12 cellular contexts compared by ENCODE assay signal in genomic region chr12:68812553-68813241, GRCh38. TPM values are rescaled to one million over a fixed set of nuclear protein-coding genes. Genes with fewer than 3 reads are reported as not detected.
DNase-seq lines count a peak whose midpoint lies in the region; ATAC-seq, FAIRE-seq and TF ChIP-seq lines count a peak whose summit lies in the region.
"Had no signal": no experiment of that assay in that cellular context is flagged by ENCODE, and none has a peak within 500 bp of the region (broad histone marks: within the 10 kb centered on the region; RNA-seq: fewer than 3 reads in every experiment).

No MANE protein-coding gene starts in this region.

- H3K9me1 ChIP-seq in endothelial cell of umbilical vein (replicated peaks; ENCODE audit: control insufficient read depth, extremely low read depth, insufficient read depth, low read length) = no peaks in the 10 kb centered on the region

- H2AFZ ChIP-seq in SK-N-SH (ENCODE audit: low read depth) (no peak overlapping the region), endothelial cell of umbilical vein (ENCODE audit: low read depth, low read length) (no peak overlapping the region)

- H3K4me2 ChIP-seq in SK-N-SH = peak overlapping the region; percentile 76
- peak overlapping the region; percentile 86 for H3K4me2 ChIP-seq in endothelial cell of umbilical vein (ENCODE audit: insufficient read depth, low read length)

- POLR2A ChIA-PET in SK-N-SH (lab: Yijun Ruan, JAX) (no interaction called here), endothelial cell of umbilical vein (lab: Charles Lee) (interaction anchor here (1.0 to 1.5 kb wide), 3 partner anchors 9 to 66 kb away, joined by 4 to 5 read pairs (median 4); no protein-coding TSS in a partner anchor)

- BruUV-seq in endothelial cell of umbilical vein (replicated peaks; lab: Mats Ljungman, UMichigan) = no TSS peak

- CTCF ChIA-PET in SK-N-SH (lab: Yijun Ruan, JAX) = interaction anchor here (1.5 to 4.0 kb wide), 2 partner anchors 18 to 24 kb away, joined by 5 to 31 read pairs; no protein-coding TSS in a partner anchor
- CTCF ChIA-PET in endothelial cell of umbilical vein (lab: Charles Lee) = interaction anchor here (1.2 to 2.6 kb wide), 2 partner anchors 17 kb away, joined by 3 to 11 read pairs; no protein-coding TSS in a partner anchor

- TF ChIP-seq CTCF in SK-N-SH (IDR thresholded peaks at IDR 0.05) (no peak), NB4 (IDR thresholded peaks at IDR 0.05; ENCODE audit: low read depth, low read length) (no peak), endothelial cell of umbilical vein (IDR thresholded peaks at IDR 0.05; ENCODE audit: extremely low read depth in 1 of 2, insufficient read depth in 1 of 2, low read depth in 1 of 2, low read length in 2 of 2) (no peak), psoas muscle (IDR thresholded peaks at IDR 0.05) (no peak)

- H3K4me3 ChIP-seq in SK-N-SH (ENCODE audit: low read depth in 2 of 2, low read length in 1 of 2) = peak overlapping the region; percentile 29 to 43; a peak in 3 of 4 replicates
- H3K4me3 ChIP-seq in NB4 (ENCODE audit: low read depth, low read length) = peak overlapping the region; percentile 17
- peak overlapping the region in 2 of 3 experiments; percentile 7 to 84 for H3K4me3 ChIP-seq in endothelial cell of umbilical vein (replicated peaks in 1 of 3; ENCODE audit: insufficient read depth in 1 of 3, low read depth in 1 of 3, low read length in 3 of 3)
- H3K4me3 ChIP-seq in psoas muscle = peak overlapping the region; percentile 93

- H3K4me1 ChIP-seq in SK-N-SH (ENCODE audit: control insufficient read depth in 1 of 2, insufficient read depth in 2 of 2, low read depth in 1 of 2, low read length in 1 of 2) (peaks cover 2 to 7% of the 10 kb centered on the region in 2 experiments; a peak in 3 of 4 replicates), endothelial cell of umbilical vein (ENCODE audit: control insufficient read depth, extremely low read depth, insufficient read depth, low read length) (peaks cover 5% of the 10 kb centered on the region), psoas muscle (peaks cover 37% of the 10 kb centered on the region)

- H3K27ac ChIP-seq in SK-N-SH (ENCODE audit: low read depth in 2 of 2, low read length in 1 of 2) (no peak overlapping the region), endothelial cell of umbilical vein (ENCODE audit: insufficient read depth, low read depth, low read length) (no peak overlapping the region), psoas muscle (peak overlapping the region; percentile 8)
- H3K27ac ChIP-seq: 22Rv1 had no signal

- no peak overlapping the region for H3K9ac ChIP-seq in SK-N-SH
- H3K9ac ChIP-seq in endothelial cell of umbilical vein (replicated peaks; ENCODE audit: extremely low read depth, insufficient read depth, low read length) = peak overlapping the region; percentile 13

- FAIRE-seq in endothelial cell of umbilical vein (lab: Jason Lieb, UNC) = no peak
- FAIRE-seq: bronchial epithelial cell had no signal

- WGBS in SK-N-SH (ENCODE audit: low lambda C conversion rate) = 67% methylated on average over 1 of the region's 1 CpG
- 42 to 62% (median 46%) methylated on average over 1 of the region's 1 CpG for WGBS in psoas muscle, 3 donors

- no peaks in the 10 kb centered on the region; the same call in 1 of the 2 replicates for H3K9me3 ChIP-seq in SK-N-SH
- no peaks in the 10 kb centered on the region for H3K9me3 ChIP-seq in endothelial cell of umbilical vein (replicated peaks; ENCODE audit: control insufficient read depth, insufficient read depth, low read length)
- H3K9me3 ChIP-seq in psoas muscle = no peaks in the 10 kb centered on the region
- H3K9me3 ChIP-seq: upper lobe of left lung had no signal

- DNase-seq in SK-N-SH (no peak), NB4 (ENCODE audit: low read depth) (no peak), endothelial cell of umbilical vein (ENCODE audit: low read depth, low spot score) (no peak), psoas muscle (no peak), NCI-H1436 treated with DMSO at 0.1 percent for 48 hours (lab: John Stamatoyannopoulos, UW) (no peak), GF-D8 (lab: John Stamatoyannopoulos, UW) (no peak)
- DNase-seq: stimulated activated CD4-positive, alpha-beta T cell treated with anti-CD3 and anti-CD28 coated beads, Interleukin-2, amount 100 ng/mL, for 48 hours; upper lobe of left lung had no signal

- no peak for TF ChIP-seq RAD21 in SK-N-SH (IDR thresholded peaks at IDR 0.05; ENCODE audit: low read length)

- no peaks in the 10 kb centered on the region for H3K9me2 ChIP-seq in SK-N-SH

- peaks cover 57 to 83% of the 10 kb centered on the region in 2 experiments for H3K36me3 ChIP-seq in SK-N-SH (replicated peaks in 1 of 2; ENCODE audit: control insufficient read depth in 1 of 2, insufficient read depth in 2 of 2, low read length in 1 of 2)
- peaks cover 2 to 36% of the 10 kb centered on the region in 2 experiments for H3K36me3 ChIP-seq in endothelial cell of umbilical vein (ENCODE audit: control insufficient read depth in 2 of 2, extremely low read depth in 1 of 2, insufficient read depth in 2 of 2, low read length in 2 of 2)
- H3K36me3 ChIP-seq in psoas muscle (ENCODE audit: insufficient read depth in 1 of 2, low read depth in 1 of 2) = peaks cover 0 to 88% of the 10 kb centered on the region in 2 donors

- H3F3A ChIP-seq in SK-N-SH (replicated peaks; ENCODE audit: insufficient read depth) = peaks cover 57% of the 10 kb centered on the region

- H3K79me2 ChIP-seq in SK-N-SH (ENCODE audit: insufficient read depth) = peaks cover 95% of the 10 kb centered on the region
- peaks cover 86% of the 10 kb centered on the region for H3K79me2 ChIP-seq in endothelial cell of umbilical vein (ENCODE audit: control insufficient read depth, insufficient read depth, low read length)

- H3K27me3 ChIP-seq in SK-N-SH (ENCODE audit: insufficient read depth) (no peaks in the 10 kb centered on the region), endothelial cell of umbilical vein (ENCODE audit: control insufficient read depth in 2 of 2, insufficient read depth in 2 of 2, low read length in 2 of 2) (no peaks in the 10 kb centered on the region), psoas muscle (ENCODE audit: insufficient read depth in 3 of 3, low read length in 2 of 3) (no peaks in the 10 kb centered on the region)
- H3K27me3 ChIP-seq: upper lobe of left lung had no signal

- H4K20me1 ChIP-seq in SK-N-SH (ENCODE audit: insufficient read depth) (peaks cover 82% of the 10 kb centered on the region), endothelial cell of umbilical vein (replicated peaks; ENCODE audit: control insufficient read depth, extremely low read depth, insufficient read depth, low read length) (peaks cover 30% of the 10 kb centered on the region)

- TF ChIP-seq POLR2A in NB4 (IDR thresholded peaks at IDR 0.05; ENCODE audit: extremely low read depth, insufficient read length) = no peak
- no peak for TF ChIP-seq POLR2A in endothelial cell of umbilical vein (IDR thresholded peaks at IDR 0.05; ENCODE audit: low read depth, low read length)

- no peak for TF ChIP-seq EP300 in SK-N-SH (IDR thresholded peaks at IDR 0.05; ENCODE audit: borderline replicate concordance in 1 of 2, low read depth in 1 of 2, low read length in 1 of 2)

- ATAC-seq in SK-N-SH treated with all-trans-retinoic acid at 6 μM for 48 hours (no peak), psoas muscle (no peak), HG03196 (IDR thresholded peaks at IDR 0.05; ENCODE audit: unreplicated experiment) (no peak)

- intact Hi-C loops in endothelial cell of umbilical vein (cut with micrococcal nuclease) = no loop called here
- intact Hi-C loops in psoas muscle (cut with DNase I) = no loop called here

- dilution Hi-C loops in endothelial cell of umbilical vein (cut with MboI; ENCODE audit: extremely low pct_ligation_motif_present, low sequenced_read_pairs) = no loop called here

TF ChIP-seq in SK-N-SH, 30 proteins besides CTCF, POLR2A, EP300 and RAD21:
- TF ChIP-seq RCOR1 (IDR thresholded peaks at IDR 0.05; ENCODE audit: low read length) (no peak), ELF1 (IDR thresholded peaks at IDR 0.05) (no peak), SMC3 (IDR thresholded peaks at IDR 0.05; ENCODE audit: low read depth, low read length) (no peak), FOXJ3 (CRISPR knock-in tag; IDR thresholded peaks at IDR 0.05) (no peak), POLR2AphosphoS5 (IDR thresholded peaks at IDR 0.05; ENCODE audit: low read depth, low read length) (no peak)

TF ChIP-seq in SK-N-SH treated with all-trans-retinoic acid at 6 μM for 48 hours, 23 proteins besides CTCF, POLR2A, EP300 and RAD21 (continues in another document):
- TF ChIP-seq TCF4 (CRISPR knock-in tag; IDR thresholded peaks at IDR 0.05; ENCODE audit: borderline replicate concordance) (no peak), GLIS3 (CRISPR knock-in tag; IDR thresholded peaks at IDR 0.05) (no peak), ZFP3 (CRISPR knock-in tag; IDR thresholded peaks at IDR 0.05) (no peak), ZNF565 (CRISPR knock-in tag; conservative IDR thresholded peaks at IDR 0.05; ENCODE audit: low read depth) (no peak), ESRRG (CRISPR knock-in tag; IDR thresholded peaks at IDR 0.05) (no peak), SNAI2 (CRISPR knock-in tag; IDR thresholded peaks at IDR 0.05) (no peak), ZNF8 (CRISPR knock-in tag; IDR thresholded peaks at IDR 0.05) (no peak)

TF ChIP-seq in endothelial cell of umbilical vein, 7 proteins besides CTCF, POLR2A, EP300 and RAD21 (continues in another document):
- no peak for TF ChIP-seq MAX (IDR thresholded peaks at IDR 0.05; ENCODE audit: insufficient read depth, insufficient read length)
- no peak for TF ChIP-seq FOS (IDR thresholded peaks at IDR 0.05; ENCODE audit: borderline replicate concordance, insufficient read depth, low read length)
- TF ChIP-seq MYC (IDR thresholded peaks at IDR 0.05; ENCODE audit: low read depth, low read length) = no peak
- TF ChIP-seq POLR2AphosphoS5 (IDR thresholded peaks at IDR 0.05; ENCODE audit: insufficient read depth, low read depth, low read length) = no peak
- no peak for TF ChIP-seq JUN (IDR thresholded peaks at IDR 0.05; ENCODE audit: borderline replicate concordance, insufficient read depth, insufficient read length, low read depth)

RNA-seq across cellular contexts. Expression of gene MDM2, which starts 4.7 kb away (rescaled TPM):
- polyA plus RNA-seq in SK-N-SH (2012; rRNA removed) (16.9 and 21.5 TPM in 2 replicates), endothelial cell of umbilical vein (12.2 and 16.7 TPM in 2 replicates), psoas muscle (10 to 100 TPM; 25.0 to 34.2 (median 26.0) TPM)
- polyA plus RNA-seq in SK-N-SH (2012; cell fraction: cytosol; rRNA removed) = 17.7 and 37.8 TPM in 2 replicates
- polyA plus RNA-seq in SK-N-SH (2012; cell fraction: nucleus; rRNA removed) = 60.1 and 67.7 TPM in 2 replicates
- total RNA-seq in endothelial cell of umbilical vein (270 and 276 TPM in 2 replicates), psoas muscle (100 to 1,000 TPM in 1 of 4 donors, 10 to 100 TPM in 3; 51.8 to 455 (median 77.6) TPM)
- polyA plus RNA-seq in endothelial cell of umbilical vein (2011; cell fraction: cytosol; rRNA removed) = 19.5 and 20.9 TPM in 2 replicates
- polyA plus RNA-seq in endothelial cell of umbilical vein (2011; cell fraction: nucleus; rRNA removed) = 92.1 and 112 TPM in 2 replicates
- 88.0 and 129 TPM in 2 replicates for polyA plus RNA-seq in endothelial cell of umbilical vein (2012)
- polyA minus RNA-seq in endothelial cell of umbilical vein = 121 and 123 TPM in 2 replicates
- 37.3 TPM for polyA minus RNA-seq in endothelial cell of umbilical vein (2011; cell fraction: cytosol; rRNA and poly(A)+ RNA removed)
- polyA minus RNA-seq in endothelial cell of umbilical vein (2011; cell fraction: nucleus; rRNA and poly(A)+ RNA removed) = 167 and 236 TPM in 2 replicates

Comparison
In these comparisons a context has a peak if more than half of its experiments do, and no peak if none do; other contexts are left out.
1. H3K4me3 ChIP-seq: peak in every context shown above with its lines; median percentile 93 in psoas muscle; 46 in endothelial cell of umbilical vein; 36 in SK-N-SH; 17 in NB4.